ENCODE assay signal across 8 cellular contexts in the genomic region with DNA sequence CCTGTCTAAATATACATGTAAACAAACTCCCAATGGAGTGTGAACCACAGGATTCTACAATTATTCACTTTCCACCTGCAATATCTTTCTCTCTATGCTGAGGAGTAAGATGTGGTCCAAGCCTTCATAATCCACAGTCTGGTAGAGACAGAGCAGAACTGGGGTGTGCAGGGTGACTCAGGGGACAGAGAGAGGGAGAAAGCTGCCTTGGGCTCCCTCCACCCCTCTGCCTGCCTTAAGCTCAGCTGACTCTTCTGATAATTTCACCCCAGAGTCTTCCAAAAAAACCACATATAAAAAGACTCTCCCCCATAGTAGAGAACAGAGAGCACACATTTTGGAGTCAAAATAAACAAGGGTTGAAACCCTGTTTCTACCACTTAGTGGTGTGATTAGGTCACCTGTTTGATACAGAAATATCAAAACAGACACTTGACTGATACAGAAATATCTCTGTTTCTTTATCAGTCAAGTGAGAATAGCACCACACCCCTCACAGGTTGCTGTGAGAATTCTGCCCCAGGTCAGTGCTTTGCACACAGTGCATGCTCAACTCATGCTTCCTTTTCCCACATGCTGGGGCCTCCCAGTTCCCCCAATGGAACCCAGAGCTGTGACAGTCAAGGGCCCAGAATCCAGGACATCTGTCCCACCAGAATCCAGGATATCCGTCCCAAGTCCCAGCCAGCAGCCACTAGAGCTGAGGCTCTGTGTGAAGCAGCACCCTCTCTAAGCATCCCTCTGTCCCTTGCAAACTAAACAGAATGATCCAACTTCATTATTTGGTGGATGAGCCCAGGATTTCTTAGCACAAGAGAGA. TPM values are rescaled to one million over a fixed set of nuclear protein-coding genes. Genes with fewer than 3 reads are reported as not detected.
A peak's percentile ranks its signal among the peaks of the same experiment; 100 is the strongest.
DNase-seq lines count a peak whose midpoint lies in the region; ATAC-seq and TF ChIP-seq lines count a peak whose summit lies in the region.

No MANE protein-coding gene starts in this region.

- DNase-seq in stimulated activated CD4-positive, alpha-beta T cell treated with anti-CD3 and anti-CD28 coated beads, Interleukin-1b, Interleukin-23, amount 100 ng/mL, for 48 hours: peak; percentile 39
- DNase-seq in stimulated activated CD4-positive, alpha-beta T cell treated with anti-CD3 and anti-CD28 coated beads, Interleukin-4, amount 100 ng/mL, for 4 hours: no peak
- DNase-seq in central memory CD8-positive, alpha-beta T cell (ENCODE audit: low spot score in 2 of 2): peak in 1 of 2 donors; percentile 12
- DNase-seq in cerebellar cortex (ENCODE audit: low spot score): no peak
- no peak for DNase-seq in T-helper 9 cell
- DNase-seq in NCI-H2227 treated with DMSO at 0.1 percent for 48 hours (lab: John Stamatoyannopoulos, UW): no peak
- no peak for DNase-seq in PC-9

- H2AFZ ChIP-seq in PC-9: no peak overlapping the region

- intact Hi-C loops in PC-9 (cut with micrococcal nuclease; ENCODE audit: unreplicated experiment): no loop called here

- H3K79me2 ChIP-seq in PC-9 (ENCODE audit: low read depth): no peaks in the 10 kb centered on the region

- H3K9me2 ChIP-seq in PC-9 (ENCODE audit: insufficient read depth): no peaks in the 10 kb centered on the region

- no peaks in the 10 kb centered on the region for H3K9me3 ChIP-seq in PC-9 (ENCODE audit: insufficient read depth, low read depth)

- POLR2A ChIA-PET in PC-9 (lab: Charles Lee; ENCODE audit: unreplicated experiment): no interaction called here

- peaks cover 0 to under 1% (median 0%) of the 10 kb centered on the region in 3 donors for H3K9me3 Mint-ChIP-seq in IgD-negative memory B cell
- no peaks in the 10 kb centered on the region for H3K9me3 Mint-ChIP-seq in central memory CD8-positive, alpha-beta T cell

- peaks cover 4% of the 10 kb centered on the region for H3K27me3 Mint-ChIP-seq in IgD-negative memory B cell
- H3K27me3 Mint-ChIP-seq in central memory CD8-positive, alpha-beta T cell: no peaks in the 10 kb centered on the region

- H3K4me1 ChIP-seq in PC-9 (replicated peaks; ENCODE audit: insufficient read depth): no peaks in the 10 kb centered on the region

- peaks cover 45% of the 10 kb centered on the region for H3K27me3 ChIP-seq in PC-9 (ENCODE audit: insufficient read depth, low read depth)

- peaks cover 39 to 61% (median 50%) of the 10 kb centered on the region in 3 donors for H3K4me1 Mint-ChIP-seq in IgD-negative memory B cell
- peaks cover 90% of the 10 kb centered on the region for H3K4me1 Mint-ChIP-seq in central memory CD8-positive, alpha-beta T cell

- peaks cover 10% of the 10 kb centered on the region for H3K36me3 Mint-ChIP-seq in IgD-negative memory B cell
- peaks cover 12% of the 10 kb centered on the region for H3K36me3 Mint-ChIP-seq in central memory CD8-positive, alpha-beta T cell (ENCODE audit: insufficient read depth)

- H3F3A ChIP-seq in PC-9 (ENCODE audit: insufficient read depth, low read depth): no peaks in the 10 kb centered on the region

- no peaks in the 10 kb centered on the region for H4K20me1 ChIP-seq in PC-9 (ENCODE audit: insufficient read depth)

- H3K4me3 ChIP-seq in PC-9: no peak overlapping the region

- no peaks in the 10 kb centered on the region for H3K36me3 ChIP-seq in PC-9 (ENCODE audit: low read depth)

- no TSS peak for BruUV-seq in PC-9 (replicated peaks; lab: Mats Ljungman, UMichigan)

- ATAC-seq in central memory CD8-positive, alpha-beta T cell (replicated peaks; ENCODE audit: extremely low read depth, poor library complexity, severe bottlenecking): peak; percentile 55

- H3K27ac ChIP-seq in PC-9: no peak overlapping the region

- no peak for TF ChIP-seq CTCF in PC-9 (conservative IDR thresholded peaks at IDR 0.05)

- H3K4me2 ChIP-seq in PC-9: no peak overlapping the region

- peak overlapping the region; percentile 90 to 96 (median 93) for H3K27ac Mint-ChIP-seq in IgD-negative memory B cell
- H3K27ac Mint-ChIP-seq in central memory CD8-positive, alpha-beta T cell (ENCODE audit: low read depth): peak overlapping the region; percentile 93

- CTCF ChIA-PET in PC-9 (lab: Charles Lee): no interaction called here

- peak overlapping the region; percentile 81 to 90 (median 85) for H3K4me3 Mint-ChIP-seq in IgD-negative memory B cell
- peak overlapping the region; percentile 72 for H3K4me3 Mint-ChIP-seq in central memory CD8-positive, alpha-beta T cell

RNA-seq across cellular contexts. Expression of a gene that starts 1.3 kb away (rescaled TPM):
- polyA plus RNA-seq in IgD-negative memory B cell: 12.4 TPM
- not detected in 2 replicates for total RNA-seq in PC-9 (2021)

RNA-seq across cellular contexts. Expression of a gene that starts 28.5 kb away (rescaled TPM):
- 2.2 TPM for polyA plus RNA-seq in IgD-negative memory B cell
- not detected in 2 replicates for total RNA-seq in PC-9 (2021)

RNA-seq across cellular contexts. Expression of a gene that starts 36.7 kb away (rescaled TPM):
- polyA plus RNA-seq in IgD-negative memory B cell: not detected
- not detected in 2 replicates for total RNA-seq in PC-9 (2021)

RNA-seq across cellular contexts. Expression of a gene that starts 45.5 kb away (rescaled TPM):
- polyA plus RNA-seq in IgD-negative memory B cell: 3.0 TPM
- not detected in 2 replicates for total RNA-seq in PC-9 (2021)
